In genomic region chr16:11258553-11259287, GRCh38 we compare ENCODE assay signal across 10 cellular contexts. TPM values are rescaled to one million over a fixed set of nuclear protein-coding genes. Genes with fewer than 3 reads are reported as not detected.
DNase-seq lines count a peak whose midpoint lies in the region; ATAC-seq and TF ChIP-seq lines count a peak whose summit lies in the region.
"Had no signal": no experiment of that assay in that cellular context is flagged by ENCODE, and none has a peak within 500 bp of the region (broad histone marks: within the 10 kb centered on the region; RNA-seq: fewer than 3 reads in every experiment).

No MANE protein-coding gene starts in this region.

- peaks cover 0 to 15% (median 0%) of the 10 kb centered on the region in 9 donors for H3K36me3 ChIP-seq in heart left ventricle
- H3K36me3 ChIP-seq in spleen: peaks cover 0 to 15% (median 0%) of the 10 kb centered on the region in 6 donors

- H3K4me3 ChIP-seq in heart left ventricle: peak overlapping the region in 7 of 12 donors; percentile 0 to 37 (median 26)
- H3K4me3 ChIP-seq in spleen: peak overlapping the region in 2 of 8 donors; percentile 3 to 54

- peak overlapping the region in 9 of 12 donors; percentile 8 to 69 (median 53) for H3K27ac ChIP-seq in heart left ventricle
- H3K27ac ChIP-seq in spleen: peak overlapping the region in 7 of 8 donors; percentile 35 to 80 (median 60)

- no peaks in the 10 kb centered on the region for H3K9me3 Mint-ChIP-seq in activated CD4-positive, alpha-beta T cell treated with anti-CD3 and anti-CD28 coated beads, Interleukin-2, amount 10 ng/mL, durations not matched to agents 7 days and 5 days

- peak in 2 of 4 donors; percentile 16 to 23 for ATAC-seq in heart left ventricle
- no peak for ATAC-seq in GM21529 (IDR thresholded peaks at IDR 0.05; ENCODE audit: unreplicated experiment)
- no peak for ATAC-seq in HG02623 (IDR thresholded peaks at IDR 0.05; ENCODE audit: unreplicated experiment)
- ATAC-seq in GM19351 (IDR thresholded peaks at IDR 0.05; ENCODE audit: unreplicated experiment): no peak

- peaks cover 53% of the 10 kb centered on the region for H3K4me1 Mint-ChIP-seq in activated CD4-positive, alpha-beta T cell treated with anti-CD3 and anti-CD28 coated beads, Interleukin-2, amount 10 ng/mL, durations not matched to agents 7 days and 5 days

- POLR2A ChIA-PET in activated CD4-positive, alpha-beta T cell treated with anti-CD3 and anti-CD28 coated beads, Interleukin-2, amount 10 ng/mL, durations not matched to agents 7 days and 5 days (lab: Charles Lee): interaction anchor here (0.6 to 0.8 kb wide), 3 partner anchors 52 to 294 kb away, joined by 3 read pairs; no protein-coding TSS in a partner anchor

- no peaks in the 10 kb centered on the region for H3K27me3 Mint-ChIP-seq in activated CD4-positive, alpha-beta T cell treated with anti-CD3 and anti-CD28 coated beads, Interleukin-2, amount 10 ng/mL, durations not matched to agents 7 days and 5 days

- DNase-seq in GM20000 (ENCODE audit: low spot score) (peak; percentile 82), heart left ventricle (peak; percentile 52 to 84 (median 66)), spleen (peak; percentile 83), NK-92 (lab: John Stamatoyannopoulos, UW; ENCODE audit: unreplicated experiment) (no peak)
- DNase-seq in activated CD4-positive, alpha-beta T cell treated with anti-CD3 and anti-CD28 coated beads, Interleukin-2, amount 10 ng/mL, durations not matched to agents 7 days and 5 days: peak; percentile 78

- intact Hi-C loops in heart left ventricle (cut with DNase I): loop anchor here in 8 of 10 donors (2.0 to 10.0 kb wide), 14 partner anchors 36 to 514 kb away; partner anchors contain the start of gene NUBP1 (in 1 of the 8)
- intact Hi-C loops in spleen (cut with DNase I; ENCODE audit: low total_unique reads): loop anchor here (5.0 kb wide), 2 partner anchors 99 to 296 kb away; no protein-coding TSS in a partner anchor

- peaks cover 14% of the 10 kb centered on the region for H3K36me3 Mint-ChIP-seq in activated CD4-positive, alpha-beta T cell treated with anti-CD3 and anti-CD28 coated beads, Interleukin-2, amount 10 ng/mL, durations not matched to agents 7 days and 5 days (ENCODE audit: low read depth)

- H3K9me3 ChIP-seq in heart left ventricle: no peaks in the 10 kb centered on the region
- H3K9me3 ChIP-seq in spleen: no peaks in the 10 kb centered on the region

- TF ChIP-seq POLR2A in heart left ventricle (IDR thresholded peaks at IDR 0.05) (no peak), spleen (IDR thresholded peaks at IDR 0.05) (no peak)

- peak overlapping the region; percentile 87 for H3K27ac Mint-ChIP-seq in activated CD4-positive, alpha-beta T cell treated with anti-CD3 and anti-CD28 coated beads, Interleukin-2, amount 10 ng/mL, durations not matched to agents 7 days and 5 days

- TF ChIP-seq CTCF in GM20000 (IDR thresholded peaks at IDR 0.05; ENCODE audit: extremely low read depth, missing control alignments): no peak
- TF ChIP-seq CTCF in heart left ventricle (IDR thresholded peaks at IDR 0.05): no peak
- TF ChIP-seq CTCF in spleen (IDR thresholded peaks at IDR 0.05 in 8 of 11, conservative IDR thresholded peaks at IDR 0.05 in 3 of 11): peak in 1 of 11 experiments; percentile 10

- H3K27me3 ChIP-seq in heart left ventricle: no peaks in the 10 kb centered on the region
- peaks cover 0 to 8% (median 0%) of the 10 kb centered on the region in 7 donors for H3K27me3 ChIP-seq in spleen (replicated peaks in 1 of 7)

- CTCF ChIA-PET in activated CD4-positive, alpha-beta T cell treated with anti-CD3 and anti-CD28 coated beads, Interleukin-2, amount 10 ng/mL, durations not matched to agents 7 days and 5 days (lab: Charles Lee): interaction anchor here (0.5 to 7.2 kb wide), 14 partner anchors 9 to 301 kb away, joined by 3 to 72 read pairs (median 4); partner anchors contain the start of gene PRM3

- H3K4me3 Mint-ChIP-seq in activated CD4-positive, alpha-beta T cell treated with anti-CD3 and anti-CD28 coated beads, Interleukin-2, amount 10 ng/mL, durations not matched to agents 7 days and 5 days: peak overlapping the region; percentile 59

- WGBS in heart left ventricle, 4 donors: 40 to 44% (median 41%) methylated on average over 7 to 10 of the region's 10 CpGs
- 23 to 40% (median 35%) methylated on average over 7 to 10 of the region's 10 CpGs for WGBS in spleen, 5 donors

- H3K4me1 ChIP-seq in heart left ventricle (peaks cover 0 to 44% (median 36%) of the 10 kb centered on the region in 12 donors), spleen (peaks cover 23 to 62% (median 47%) of the 10 kb centered on the region in 6 donors)

RNA-seq across cellular contexts. Expression of gene SOCS1, which starts 2.7 kb away (rescaled TPM):
- total RNA-seq in activated CD4-positive, alpha-beta T cell treated with anti-CD3 and anti-CD28 coated beads, Interleukin-2, amount 10 ng/mL, durations not matched to agents 7 days and 5 days: 100 to 1,000 TPM; 127 to 133 TPM
- total RNA-seq in heart left ventricle (10 to 100 TPM in 1 of 9 donors, 1 to 10 TPM in 7, under 1 TPM in 1; 0.63 to 14.8 (median 2.7) TPM), spleen (10 to 100 TPM in 6 of 7 donors, 1 to 10 TPM in 1; 7.7 to 50.8 (median 24.0) TPM)
- polyA plus RNA-seq in heart left ventricle (1 to 10 TPM; 2.9 to 9.1 TPM), spleen (10 to 100 TPM; 17.0 to 43.3 (median 19.6) TPM)
- polyA plus RNA-seq: neural cell had no signal

RNA-seq across cellular contexts. Expression of gene TNP2, which starts 10.4 kb away (rescaled TPM):
- not detected for total RNA-seq in activated CD4-positive, alpha-beta T cell treated with anti-CD3 and anti-CD28 coated beads, Interleukin-2, amount 10 ng/mL, durations not matched to agents 7 days and 5 days
- total RNA-seq in heart left ventricle (not detected), spleen (not detected)
- polyA plus RNA-seq in heart left ventricle (not detected), spleen (not detected)
- total RNA-seq: activated CD8-positive, alpha-beta memory T cell treated with anti-CD3 and anti-CD28 coated beads for 36 hours had no signal
- polyA plus RNA-seq: neural cell had no signal

RNA-seq across cellular contexts. Expression of gene PRM3, which starts 14.7 kb away (rescaled TPM):
- total RNA-seq in activated CD4-positive, alpha-beta T cell treated with anti-CD3 and anti-CD28 coated beads, Interleukin-2, amount 10 ng/mL, durations not matched to agents 7 days and 5 days: not detected
- total RNA-seq in heart left ventricle: not detected
- not detected for polyA plus RNA-seq in heart left ventricle
- not detected for total RNA-seq in spleen
- polyA plus RNA-seq in spleen: not detected
- total RNA-seq: activated CD8-positive, alpha-beta memory T cell treated with anti-CD3 and anti-CD28 coated beads for 36 hours had no signal
- polyA plus RNA-seq: neural cell had no signal

RNA-seq across cellular contexts. Expression of gene PRM2, which starts 17.6 kb away (rescaled TPM):
- not detected for total RNA-seq in activated CD4-positive, alpha-beta T cell treated with anti-CD3 and anti-CD28 coated beads, Interleukin-2, amount 10 ng/mL, durations not matched to agents 7 days and 5 days
- total RNA-seq in heart left ventricle: not detected
- not detected for polyA plus RNA-seq in heart left ventricle
- not detected for total RNA-seq in spleen
- not detected for polyA plus RNA-seq in spleen
- total RNA-seq: activated CD8-positive, alpha-beta memory T cell treated with anti-CD3 and anti-CD28 coated beads for 36 hours had no signal
- polyA plus RNA-seq: neural cell had no signal

RNA-seq across cellular contexts. Expression of gene PRM1, which starts 22.4 kb away (rescaled TPM):
- not detected for total RNA-seq in activated CD4-positive, alpha-beta T cell treated with anti-CD3 and anti-CD28 coated beads, Interleukin-2, amount 10 ng/mL, durations not matched to agents 7 days and 5 days
- total RNA-seq in heart left ventricle (not detected), spleen (not detected)
- polyA plus RNA-seq in heart left ventricle (not detected), spleen (not detected)
- total RNA-seq: activated CD8-positive, alpha-beta memory T cell treated with anti-CD3 and anti-CD28 coated beads for 36 hours had no signal
- polyA plus RNA-seq: neural cell had no signal
